27 cellular contexts compared by ENCODE assay signal in the genomic region with DNA sequence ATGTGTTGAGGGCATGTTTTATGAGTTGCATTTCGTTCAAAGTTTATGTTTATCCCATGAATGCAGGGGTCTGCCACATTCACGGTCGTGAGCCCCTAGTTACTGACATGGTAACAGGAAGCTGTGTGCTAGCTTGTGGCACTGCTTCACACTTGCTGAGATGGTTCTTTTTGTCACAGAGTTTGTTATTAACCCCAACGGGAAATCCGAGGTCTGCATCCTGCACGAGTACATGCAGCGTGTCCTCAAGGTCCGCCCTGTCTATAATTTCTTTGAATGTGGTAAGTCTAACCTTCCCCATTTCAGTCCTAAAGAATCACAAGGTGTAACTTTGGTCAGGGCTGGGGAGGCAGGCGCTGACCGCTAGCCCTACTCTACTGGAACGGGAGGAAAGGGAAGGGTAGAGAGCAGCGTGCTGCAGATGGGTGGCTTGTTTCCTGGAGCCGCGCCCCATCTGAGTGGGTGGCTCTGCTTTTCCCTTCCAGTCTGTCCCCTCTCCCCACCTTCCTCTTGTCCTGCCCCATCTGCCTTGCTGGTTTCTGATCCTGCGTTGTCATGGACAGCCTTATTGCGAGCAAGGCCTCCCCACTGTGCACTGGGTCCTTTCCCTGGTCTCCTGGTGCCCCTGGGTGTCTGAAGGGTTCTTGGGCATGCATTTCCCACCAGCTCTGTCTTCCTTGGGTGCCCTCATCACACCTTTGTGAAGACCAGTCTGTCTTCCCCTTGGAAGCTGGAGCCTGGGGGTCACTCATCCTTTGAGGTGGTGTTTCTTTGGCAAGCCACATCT. TPM values are rescaled to one million over a fixed set of nuclear protein-coding genes. Genes with fewer than 3 reads are reported as not detected.
DNase-seq lines count a peak whose midpoint lies in the region; ATAC-seq and TF ChIP-seq lines count a peak whose summit lies in the region.
"Had no signal": no experiment of that assay in that cellular context is flagged by ENCODE, and none has a peak within 500 bp of the region (broad histone marks: within the 10 kb centered on the region; RNA-seq: fewer than 3 reads in every experiment).

No MANE protein-coding gene starts in this region.

- peak overlapping the region in 1 of 8 donors; percentile 16 for H3K4me3 ChIP-seq in spleen
- H3K4me3 ChIP-seq: breast epithelium, coronary artery, lung, prostate gland, upper lobe of left lung had no signal

- no peak for ATAC-seq in activated naive CD4-positive, alpha-beta T cell treated with anti-CD3 and anti-CD28 coated beads, Interleukin-2, amount 50 U/mL, for 72 hours
- ATAC-seq in T-cell (replicated peaks in 1 of 4) (peak; percentile 47 to 57 (median 54)), esophagus mucosa (peak; percentile 6)
- ATAC-seq: activated CD4-positive, alpha-beta T cell treated with anti-CD3 and anti-CD28 coated beads for 36 hours had no signal

- H3K27ac Mint-ChIP-seq in activated naive CD4-positive, alpha-beta T cell treated with anti-CD3 and anti-CD28 coated beads, Interleukin-2, amount 50 U/mL, for 72 hours: peak overlapping the region; percentile 18 to 25
- H3K27ac Mint-ChIP-seq in T-cell: peak overlapping the region; percentile 78 to 88
- no peak overlapping the region for H3K27ac Mint-ChIP-seq in activated T-helper 1 cell treated with anti-CD3 and anti-CD28 coated beads, Interleukin-12 subunit alpha, Interleukin-12 subunit beta, Interleukin-2, Interleukin-4 antibody, amounts not matched to agents 30 ng/mL and 10 ng/mL and 1 ng/mL, durations not matched to agents 14 hours and 24 hours and 36 hours
- H3K27ac Mint-ChIP-seq in activated CD4-positive, alpha-beta T cell treated with anti-CD3 and anti-CD28 coated beads, Interleukin-2, amount 10 ng/mL, durations not matched to agents 7 days and 5 days: no peak overlapping the region
- H3K27ac Mint-ChIP-seq: activated CD4-positive, alpha-beta T cell treated with anti-CD3 and anti-CD28 coated beads for 36 hours had no signal

- TF ChIP-seq CTCF in spleen (IDR thresholded peaks at IDR 0.05 in 8 of 11, conservative IDR thresholded peaks at IDR 0.05 in 3 of 11): no peak

- CTCF ChIA-PET in T-cell (lab: Charles Lee): no interaction called here
- CTCF ChIA-PET in activated CD4-positive, alpha-beta T cell treated with anti-CD3 and anti-CD28 coated beads, Interleukin-2, amount 10 ng/mL, durations not matched to agents 7 days and 5 days (lab: Charles Lee): interaction anchor here (0.8 to 1.6 kb wide), 2 partner anchors 9 kb away, joined by 3 to 4 read pairs; no protein-coding TSS in a partner anchor

- no peak for DNase-seq in activated naive CD4-positive, alpha-beta T cell treated with anti-CD3 and anti-CD28 coated beads, Interleukin-2, amount 50 U/mL, for 72 hours (ENCODE audit: low spot score in 2 of 2)
- DNase-seq in activated naive CD4-positive, alpha-beta T cell treated with Interleukin-2 at 50 U/mL for 16 hours: no peak
- DNase-seq in T-cell (peak in 1 of 34 experiments; percentile 15), spleen (peak; percentile 69), DMS 273 (lab: John Stamatoyannopoulos, UW; ENCODE audit: unreplicated experiment) (no peak)
- no peak for DNase-seq in activated T-helper 1 cell treated with anti-CD3 and anti-CD28 coated beads, Interleukin-12 subunit alpha, Interleukin-12 subunit beta, Interleukin-2, Interleukin-4 antibody, amounts not matched to agents 30 ng/mL and 10 ng/mL and 1 ng/mL, durations not matched to agents 14 hours and 24 hours and 36 hours (ENCODE audit: low spot score)
- DNase-seq in activated CD4-positive, alpha-beta T cell treated with anti-CD3 and anti-CD28 coated beads, Interleukin-2, amount 10 ng/mL, durations not matched to agents 7 days and 5 days: no peak
- DNase-seq: activated CD4-positive, alpha-beta T cell treated with anti-CD3 and anti-CD28 coated beads for 36 hours; activated effector memory CD4-positive, alpha-beta T cell treated with Interleukin-2 at 50 U/mL for 16 hours; amniotic stem cell; BE2C; Calu3; Kasumi-1; MV-4-11; NCI-H1694 treated with DMSO at 0.1 percent for 48 hours; SK-N-SH; upper lobe of left lung had no signal

- H3K4me1 ChIP-seq in spleen: peaks cover 0 to 53% (median 22%) of the 10 kb centered on the region in 6 donors
- H3K4me1 ChIP-seq: BE2C, breast epithelium, prostate gland, upper lobe of left lung had no signal

- H3K27me3 ChIP-seq in spleen (replicated peaks in 1 of 7): no peaks in the 10 kb centered on the region
- H3K27me3 ChIP-seq: BE2C, breast epithelium, neutrophil, upper lobe of left lung had no signal

- peak overlapping the region; percentile 13 to 28 (median 18) for H3K4me3 Mint-ChIP-seq in T-cell
- H3K4me3 Mint-ChIP-seq in activated T-helper 1 cell treated with anti-CD3 and anti-CD28 coated beads, Interleukin-12 subunit alpha, Interleukin-12 subunit beta, Interleukin-2, Interleukin-4 antibody, amounts not matched to agents 30 ng/mL and 10 ng/mL and 1 ng/mL, durations not matched to agents 14 hours and 24 hours and 36 hours: no peak overlapping the region
- H3K4me3 Mint-ChIP-seq in activated CD4-positive, alpha-beta T cell treated with anti-CD3 and anti-CD28 coated beads, Interleukin-2, amount 10 ng/mL, durations not matched to agents 7 days and 5 days: no peak overlapping the region
- H3K4me3 Mint-ChIP-seq: activated CD4-positive, alpha-beta T cell treated with anti-CD3 and anti-CD28 coated beads for 36 hours had no signal

- intact Hi-C loops in spleen (cut with DNase I; ENCODE audit: low total_unique reads): no loop called here
- intact Hi-C loops in activated T-helper 1 cell treated with anti-CD3 and anti-CD28 coated beads, Interleukin-12 subunit alpha, Interleukin-12 subunit beta, Interleukin-2, Interleukin-4 antibody, amounts not matched to agents 30 ng/mL and 10 ng/mL and 1 ng/mL, durations not matched to agents 14 hours and 24 hours and 36 hours (cut with micrococcal nuclease): no loop called here

- POLR2A ChIA-PET in T-cell (lab: Charles Lee): no interaction called here
- POLR2A ChIA-PET in activated CD4-positive, alpha-beta T cell treated with anti-CD3 and anti-CD28 coated beads, Interleukin-2, amount 10 ng/mL, durations not matched to agents 7 days and 5 days (lab: Charles Lee): no interaction called here

- peaks cover 7 to 37% (median 24%) of the 10 kb centered on the region in 3 donors for H3K4me1 Mint-ChIP-seq in T-cell
- H3K4me1 Mint-ChIP-seq in activated T-helper 1 cell treated with anti-CD3 and anti-CD28 coated beads, Interleukin-12 subunit alpha, Interleukin-12 subunit beta, Interleukin-2, Interleukin-4 antibody, amounts not matched to agents 30 ng/mL and 10 ng/mL and 1 ng/mL, durations not matched to agents 14 hours and 24 hours and 36 hours (ENCODE audit: low read depth): peaks cover 40% of the 10 kb centered on the region
- H3K4me1 Mint-ChIP-seq in activated CD4-positive, alpha-beta T cell treated with anti-CD3 and anti-CD28 coated beads, Interleukin-2, amount 10 ng/mL, durations not matched to agents 7 days and 5 days: peaks cover 22% of the 10 kb centered on the region

- peaks cover 42 to 67% of the 10 kb centered on the region in 2 donors for H3K36me3 Mint-ChIP-seq in activated naive CD4-positive, alpha-beta T cell treated with anti-CD3 and anti-CD28 coated beads, Interleukin-2, amount 50 U/mL, for 72 hours
- H3K36me3 Mint-ChIP-seq in T-cell: peaks cover 75% of the 10 kb centered on the region
- H3K36me3 Mint-ChIP-seq in activated T-helper 1 cell treated with anti-CD3 and anti-CD28 coated beads, Interleukin-12 subunit alpha, Interleukin-12 subunit beta, Interleukin-2, Interleukin-4 antibody, amounts not matched to agents 30 ng/mL and 10 ng/mL and 1 ng/mL, durations not matched to agents 14 hours and 24 hours and 36 hours (ENCODE audit: low read depth): peaks cover 61% of the 10 kb centered on the region
- peaks cover 83% of the 10 kb centered on the region for H3K36me3 Mint-ChIP-seq in activated CD4-positive, alpha-beta T cell treated with anti-CD3 and anti-CD28 coated beads, Interleukin-2, amount 10 ng/mL, durations not matched to agents 7 days and 5 days (ENCODE audit: low read depth)

- H3K27me3 Mint-ChIP-seq in T-cell: no peaks in the 10 kb centered on the region
- no peaks in the 10 kb centered on the region for H3K27me3 Mint-ChIP-seq in activated T-helper 1 cell treated with anti-CD3 and anti-CD28 coated beads, Interleukin-12 subunit alpha, Interleukin-12 subunit beta, Interleukin-2, Interleukin-4 antibody, amounts not matched to agents 30 ng/mL and 10 ng/mL and 1 ng/mL, durations not matched to agents 14 hours and 24 hours and 36 hours (ENCODE audit: insufficient read depth)
- no peaks in the 10 kb centered on the region for H3K27me3 Mint-ChIP-seq in activated CD4-positive, alpha-beta T cell treated with anti-CD3 and anti-CD28 coated beads, Interleukin-2, amount 10 ng/mL, durations not matched to agents 7 days and 5 days
- H3K27me3 Mint-ChIP-seq: activated CD4-positive, alpha-beta T cell treated with anti-CD3 and anti-CD28 coated beads for 36 hours had no signal

- no peak for TF ChIP-seq POLR2A in spleen (IDR thresholded peaks at IDR 0.05)

- peaks cover 3 to 100% (median 94%) of the 10 kb centered on the region in 6 donors for H3K36me3 ChIP-seq in spleen

- no peaks in the 10 kb centered on the region for H3K9me3 Mint-ChIP-seq in activated naive CD4-positive, alpha-beta T cell treated with anti-CD3 and anti-CD28 coated beads, Interleukin-2, amount 50 U/mL, for 72 hours
- H3K9me3 Mint-ChIP-seq in T-cell: peaks cover 0 to 7% (median 0%) of the 10 kb centered on the region in 3 donors
- peaks cover 5% of the 10 kb centered on the region for H3K9me3 Mint-ChIP-seq in activated T-helper 1 cell treated with anti-CD3 and anti-CD28 coated beads, Interleukin-12 subunit alpha, Interleukin-12 subunit beta, Interleukin-2, Interleukin-4 antibody, amounts not matched to agents 30 ng/mL and 10 ng/mL and 1 ng/mL, durations not matched to agents 14 hours and 24 hours and 36 hours
- H3K9me3 Mint-ChIP-seq in activated CD4-positive, alpha-beta T cell treated with anti-CD3 and anti-CD28 coated beads, Interleukin-2, amount 10 ng/mL, durations not matched to agents 7 days and 5 days: no peaks in the 10 kb centered on the region

- peak overlapping the region in 5 of 8 donors; percentile 47 to 70 (median 57) for H3K27ac ChIP-seq in spleen
- H3K27ac ChIP-seq: breast epithelium, coronary artery, prostate gland, RWPE1, upper lobe of left lung had no signal

- 83 to 90% (median 87%) methylated on average over 16 of the region's 16 CpGs for WGBS in spleen, 5 donors

- peaks cover 0 to 6% (median 2%) of the 10 kb centered on the region in 8 donors for H3K9me3 ChIP-seq in spleen
- H3K9me3 ChIP-seq: BE2C, breast epithelium, neutrophil, prostate gland, SK-N-SH, upper lobe of left lung had no signal

RNA-seq across cellular contexts. Expression of a gene that starts 11.8 kb away (rescaled TPM):
- total RNA-seq in activated naive CD4-positive, alpha-beta T cell treated with anti-CD3 and anti-CD28 coated beads, Interleukin-2, amount 50 U/mL, for 72 hours: 10 to 100 TPM; 37.0 to 66.7 TPM
- total RNA-seq in T-cell (10 to 100 TPM; 38.4 to 48.1 (median 45.1) TPM), esophagus mucosa (16.2 TPM), spleen (10 to 100 TPM; 25.1 to 62.7 (median 36.1) TPM)
- 10 to 100 TPM in 2 of 3 donors, 1 to 10 TPM in 1; 7.8 to 17.1 (median 14.3) TPM for polyA plus RNA-seq in spleen
- 79.3 and 81.0 TPM in 2 replicates for total RNA-seq in activated T-helper 1 cell treated with anti-CD3 and anti-CD28 coated beads, Interleukin-12 subunit alpha, Interleukin-12 subunit beta, Interleukin-2, Interleukin-4 antibody, amounts not matched to agents 30 ng/mL and 10 ng/mL and 1 ng/mL, durations not matched to agents 14 hours and 24 hours and 36 hours
- 10 to 100 TPM; 51.2 to 54.5 TPM for total RNA-seq in activated CD4-positive, alpha-beta T cell treated with anti-CD3 and anti-CD28 coated beads, Interleukin-2, amount 10 ng/mL, durations not matched to agents 7 days and 5 days

RNA-seq across cellular contexts. Expression of a gene that starts 24.0 kb away (rescaled TPM):
- total RNA-seq in activated naive CD4-positive, alpha-beta T cell treated with anti-CD3 and anti-CD28 coated beads, Interleukin-2, amount 50 U/mL, for 72 hours: 100 to 1,000 TPM; 295 to 349 TPM
- total RNA-seq in T-cell (10 to 100 TPM; 64.0 to 81.1 (median 75.4) TPM), esophagus mucosa (141 TPM), spleen (100 to 1,000 TPM in 3 of 7 donors, 10 to 100 TPM in 4; 56.7 to 111 (median 88.5) TPM)
- 100 to 1,000 TPM in 2 of 3 donors, 10 to 100 TPM in 1; 52.6 to 106 (median 101) TPM for polyA plus RNA-seq in spleen
- 509 and 524 TPM in 2 replicates for total RNA-seq in activated T-helper 1 cell treated with anti-CD3 and anti-CD28 coated beads, Interleukin-12 subunit alpha, Interleukin-12 subunit beta, Interleukin-2, Interleukin-4 antibody, amounts not matched to agents 30 ng/mL and 10 ng/mL and 1 ng/mL, durations not matched to agents 14 hours and 24 hours and 36 hours
- 100 to 1,000 TPM; 229 to 234 TPM for total RNA-seq in activated CD4-positive, alpha-beta T cell treated with anti-CD3 and anti-CD28 coated beads, Interleukin-2, amount 10 ng/mL, durations not matched to agents 7 days and 5 days

RNA-seq across cellular contexts. Expression of a gene that starts 25.1 kb away (rescaled TPM):
- total RNA-seq in activated naive CD4-positive, alpha-beta T cell treated with anti-CD3 and anti-CD28 coated beads, Interleukin-2, amount 50 U/mL, for 72 hours: 10 to 100 TPM; 79.9 to 93.9 TPM
- total RNA-seq in T-cell: 100 to 1,000 TPM in 3 of 5 donors, 10 to 100 TPM in 2; 87.6 to 136 (median 123) TPM
- total RNA-seq in esophagus mucosa: 31.8 TPM
- total RNA-seq in spleen: 10 to 100 TPM; 70.4 to 89.8 (median 79.3) TPM
- 100 to 1,000 TPM in 2 of 3 donors, 10 to 100 TPM in 1; 75.1 to 142 (median 132) TPM for polyA plus RNA-seq in spleen
- total RNA-seq in activated T-helper 1 cell treated with anti-CD3 and anti-CD28 coated beads, Interleukin-12 subunit alpha, Interleukin-12 subunit beta, Interleukin-2, Interleukin-4 antibody, amounts not matched to agents 30 ng/mL and 10 ng/mL and 1 ng/mL, durations not matched to agents 14 hours and 24 hours and 36 hours: 142 and 161 TPM in 2 replicates
- total RNA-seq in activated CD4-positive, alpha-beta T cell treated with anti-CD3 and anti-CD28 coated beads, Interleukin-2, amount 10 ng/mL, durations not matched to agents 7 days and 5 days: 10 to 100 TPM; 85.5 to 91.4 TPM

RNA-seq across cellular contexts. Expression of a gene that starts 39.7 kb away (rescaled TPM):
- 10 to 100 TPM; 17.6 to 55.4 TPM for total RNA-seq in activated naive CD4-positive, alpha-beta T cell treated with anti-CD3 and anti-CD28 coated beads, Interleukin-2, amount 50 U/mL, for 72 hours
- total RNA-seq in T-cell: 100 to 1,000 TPM in 1 of 5 donors, 10 to 100 TPM in 4; 68.4 to 102 (median 92.1) TPM
- 24.5 TPM for total RNA-seq in esophagus mucosa
- total RNA-seq in spleen: 10 to 100 TPM; 24.3 to 71.5 (median 57.5) TPM
- 10 to 100 TPM; 12.7 to 37.8 (median 21.4) TPM for polyA plus RNA-seq in spleen
- total RNA-seq in activated T-helper 1 cell treated with anti-CD3 and anti-CD28 coated beads, Interleukin-12 subunit alpha, Interleukin-12 subunit beta, Interleukin-2, Interleukin-4 antibody, amounts not matched to agents 30 ng/mL and 10 ng/mL and 1 ng/mL, durations not matched to agents 14 hours and 24 hours and 36 hours: 83.9 and 92.3 TPM in 2 replicates
- 10 to 100 TPM; 57.9 to 58.9 TPM for total RNA-seq in activated CD4-positive, alpha-beta T cell treated with anti-CD3 and anti-CD28 coated beads, Interleukin-2, amount 10 ng/mL, durations not matched to agents 7 days and 5 days

RNA-seq across cellular contexts. Expression of a gene that starts 59.0 kb away (rescaled TPM):
- not detected for total RNA-seq in activated naive CD4-positive, alpha-beta T cell treated with anti-CD3 and anti-CD28 coated beads, Interleukin-2, amount 50 U/mL, for 72 hours
- under 1 TPM in 3 of 5 donors, not detected in 2; 0.18 to 0.66 (median 0.58) TPM for total RNA-seq in T-cell
- 0.44 TPM for total RNA-seq in esophagus mucosa
- 1 to 10 TPM in 4 of 7 donors, under 1 TPM in 2, not detected in 1; 0.69 to 7.6 (median 1.8) TPM for total RNA-seq in spleen
- polyA plus RNA-seq in spleen: 1 to 10 TPM in 2 of 3 donors, under 1 TPM in 1; 0.29 to 6.1 (median 1.7) TPM
- 0.26 TPM in 1 of 2 replicates, not detected in the other for total RNA-seq in activated T-helper 1 cell treated with anti-CD3 and anti-CD28 coated beads, Interleukin-12 subunit alpha, Interleukin-12 subunit beta, Interleukin-2, Interleukin-4 antibody, amounts not matched to agents 30 ng/mL and 10 ng/mL and 1 ng/mL, durations not matched to agents 14 hours and 24 hours and 36 hours
- total RNA-seq in activated CD4-positive, alpha-beta T cell treated with anti-CD3 and anti-CD28 coated beads, Interleukin-2, amount 10 ng/mL, durations not matched to agents 7 days and 5 days: under 1 TPM; 0.12 to 0.23 TPM
- total RNA-seq: A673; activated CD4-positive, alpha-beta T cell treated with anti-CD3 and anti-CD28 coated beads for 36 hours; Calu3; skeletal muscle tissue had no signal
- polyA plus RNA-seq: keratinocyte had no signal

Comparison
In these comparisons a context has a peak if more than half of its experiments do, and no peak if none do; other contexts are left out.
1. ATAC-seq: peak in T-cell (4 of 4) and esophagus mucosa (single experiment); none in activated naive CD4-positive, alpha-beta T cell treated with anti-CD3 and anti-CD28 coated beads, Interleukin-2, amount 50 U/mL, for 72 hours (0 of 2).
2. H3K27ac Mint-ChIP-seq: peak in activated naive CD4-positive, alpha-beta T cell treated with anti-CD3 and anti-CD28 coated beads, Interleukin-2, amount 50 U/mL, for 72 hours (2 of 2) and T-cell (2 of 2); none in activated T-helper 1 cell treated with anti-CD3 and anti-CD28 coated beads, Interleukin-12 subunit alpha, Interleukin-12 subunit beta, Interleukin-2, Interleukin-4 antibody, amounts not matched to agents 30 ng/mL and 10 ng/mL and 1 ng/mL, durations not matched to agents 14 hours and 24 hours and 36 hours (single experiment) and activated CD4-positive, alpha-beta T cell treated with anti-CD3 and anti-CD28 coated beads, Interleukin-2, amount 10 ng/mL, durations not matched to agents 7 days and 5 days (single experiment).
3. H3K4me3 Mint-ChIP-seq: peak in T-cell (3 of 3); none in activated T-helper 1 cell treated with anti-CD3 and anti-CD28 coated beads, Interleukin-12 subunit alpha, Interleukin-12 subunit beta, Interleukin-2, Interleukin-4 antibody, amounts not matched to agents 30 ng/mL and 10 ng/mL and 1 ng/mL, durations not matched to agents 14 hours and 24 hours and 36 hours (single experiment) and activated CD4-positive, alpha-beta T cell treated with anti-CD3 and anti-CD28 coated beads, Interleukin-2, amount 10 ng/mL, durations not matched to agents 7 days and 5 days (single experiment).